ENCODE assay signal across 19 cellular contexts in the genomic region with DNA sequence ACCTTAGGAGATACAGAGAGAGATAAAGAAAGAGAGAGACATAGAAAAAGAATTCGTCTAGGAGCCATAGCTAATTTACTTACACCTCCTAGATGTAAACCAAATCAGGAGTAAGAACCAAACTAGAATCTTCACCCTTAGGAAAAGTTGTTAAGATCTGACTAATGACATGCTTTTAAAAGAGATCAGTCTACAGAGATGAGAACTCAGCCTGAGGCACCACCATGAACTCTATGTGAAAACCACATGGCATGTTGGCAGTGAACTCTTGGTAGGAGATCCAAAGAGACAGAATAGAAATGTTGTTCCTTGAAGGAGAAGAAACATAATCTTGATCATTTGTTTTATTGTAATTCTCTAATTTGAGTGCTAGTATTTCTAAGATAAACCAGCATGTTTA.
"Had no signal": no experiment of that assay in that cellular context is flagged by ENCODE, and none has a peak within 500 bp of the region (broad histone marks: within the 10 kb centered on the region; RNA-seq: fewer than 3 reads in every experiment).

No MANE protein-coding gene starts in this region.

- H3K27ac ChIP-seq: Peyer's patch had no signal

- H3K27me3 ChIP-seq: Peyer's patch had no signal

- ATAC-seq: activated CD4-positive, CD25-positive, alpha-beta regulatory T cell treated with anti-CD3 and anti-CD28 coated beads, Interleukin-2, amount 50 U/mL, for 24 hours had no signal

- DNase-seq: activated CD4-positive, alpha-beta memory T cell treated with anti-CD3 and anti-CD28 coated beads, Interleukin-2, amount 10 ng/mL, durations not matched to agents 7 days and 5 days; activated CD4-positive, alpha-beta T cell treated with anti-CD3 and anti-CD28 coated beads, Interleukin-2, amount 10 ng/mL, durations not matched to agents 7 days and 5 days; activated CD8-positive, alpha-beta memory T cell treated with anti-CD3 and anti-CD28 coated beads, Interleukin-2, amount 50 U/mL, for 4 hours; activated effector memory CD4-positive, alpha-beta T cell treated with Interleukin-2 at 50 U/mL for 16 hours; activated naive CD4-positive, alpha-beta T cell; aorta; central memory CD4-positive, alpha-beta T cell; Kasumi-1; KBM-7; NCI-H1048; NCI-H1694; NCI-H2029; NCI-H2107; NCI-H510A treated with DMSO at 0.1 percent for 48 hours; NCI-H69; NK-92 treated with Interleukin-12 subunit alpha and Interleukin-12 subunit beta, amount 100 ng/mL, for 24 hours; Peyer's patch; SHP77 treated with DMSO at 0.1 percent for 48 hours had no signal

- H3K4me3 ChIP-seq: Peyer's patch had no signal

- H3K9me3 ChIP-seq: Peyer's patch had no signal

- H3K36me3 ChIP-seq: Peyer's patch had no signal
